13 cellular contexts compared by ENCODE assay signal in genomic region chr22:45211848-45212247, GRCh38. TPM values are rescaled to one million over a fixed set of nuclear protein-coding genes. Genes with fewer than 3 reads are reported as not detected.
DNase-seq lines count a peak whose midpoint lies in the region; ATAC-seq, FAIRE-seq and TF ChIP-seq lines count a peak whose summit lies in the region.
"Had no signal": no experiment of that assay in that cellular context is flagged by ENCODE, and none has a peak within 500 bp of the region (broad histone marks: within the 10 kb centered on the region; RNA-seq: fewer than 3 reads in every experiment).

No MANE protein-coding gene starts in this region.

- H3K27me3 Mint-ChIP-seq in astrocyte (ENCODE audit: low read depth, unreplicated experiment), result no peaks in the 10 kb centered on the region

- H3K4me2 ChIP-seq in astrocyte (ENCODE audit: low read length), result peak overlapping the region; percentile 83

- peaks cover 43% of the 10 kb centered on the region for H3K4me1 ChIP-seq in astrocyte (ENCODE audit: insufficient read depth, low read length)
- H3K4me1 ChIP-seq in left ventricle myocardium inferior, result peaks cover 26% of the 10 kb centered on the region
- H3K4me1 ChIP-seq in skeletal muscle tissue (ENCODE audit: control insufficient read depth in 3 of 3, insufficient read depth in 3 of 3, low read length in 3 of 3), result peaks cover 18 to 43% (median 28%) of the 10 kb centered on the region in 3 donors
- H3K4me1 ChIP-seq: parathyroid adenoma had no signal

- peak overlapping the region; percentile 78 for H3K27ac Mint-ChIP-seq in astrocyte (ENCODE audit: unreplicated experiment)

- ATAC-seq in HG03108 (IDR thresholded peaks at IDR 0.05; ENCODE audit: unreplicated experiment), result no peak
- no peak for ATAC-seq in HG03095 (IDR thresholded peaks at IDR 0.05; ENCODE audit: unreplicated experiment)
- no peak for ATAC-seq in GM18870 (IDR thresholded peaks at IDR 0.05; ENCODE audit: unreplicated experiment)

- peaks cover 4% of the 10 kb centered on the region for H3K36me3 Mint-ChIP-seq in astrocyte (ENCODE audit: low read depth, unreplicated experiment)

- H3K4me1 Mint-ChIP-seq in astrocyte (ENCODE audit: low read depth, unreplicated experiment), result peaks cover 42% of the 10 kb centered on the region

- H3K27me3 ChIP-seq in astrocyte (ENCODE audit: insufficient read depth, low read length) (no peaks in the 10 kb centered on the region), left ventricle myocardium inferior (ENCODE audit: low read depth) (peaks cover 9% of the 10 kb centered on the region), skeletal muscle tissue (ENCODE audit: control insufficient read depth in 3 of 3, insufficient read depth in 3 of 3, low read length in 3 of 3) (no peaks in the 10 kb centered on the region)

- H3K4me3 Mint-ChIP-seq in astrocyte (ENCODE audit: unreplicated experiment), result peak overlapping the region; percentile 75

- H3K9me3 Mint-ChIP-seq in astrocyte (ENCODE audit: unreplicated experiment), result no peaks in the 10 kb centered on the region

- peaks cover 14% of the 10 kb centered on the region for H3K79me2 ChIP-seq in astrocyte (ENCODE audit: insufficient read depth, low read length)
- H3K79me2 ChIP-seq: parathyroid adenoma had no signal

- H3K36me3 ChIP-seq in astrocyte (ENCODE audit: insufficient read depth, low read length) (no peaks in the 10 kb centered on the region), left ventricle myocardium inferior (no peaks in the 10 kb centered on the region), skeletal muscle tissue (ENCODE audit: control insufficient read depth in 3 of 3, insufficient read depth in 3 of 3, low read length in 3 of 3) (peaks cover 0 to 4% (median 3%) of the 10 kb centered on the region in 3 donors)

- no peak for TF ChIP-seq CTCF in astrocyte (IDR thresholded peaks at IDR 0.05; ENCODE audit: insufficient read depth, low read depth, low read length)
- no peak for TF ChIP-seq CTCF in left ventricle myocardium inferior (IDR thresholded peaks at IDR 0.05; ENCODE audit: borderline replicate concordance)

- intact Hi-C loops in left ventricle myocardium inferior (cut with micrococcal nuclease), result no loop called here

- H3K27ac ChIP-seq in astrocyte (ENCODE audit: low read depth, low read length), result peak overlapping the region; percentile 84
- H3K27ac ChIP-seq in left ventricle myocardium inferior (replicated peaks), result peak overlapping the region; percentile 45
- H3K27ac ChIP-seq in skeletal muscle tissue (ENCODE audit: low read depth, low read length), result peak overlapping the region; percentile 63
- H3K27ac ChIP-seq: parathyroid adenoma had no signal

- peak overlapping the region; percentile 51 for H2AFZ ChIP-seq in astrocyte (ENCODE audit: low read depth, low read length)
- H2AFZ ChIP-seq: parathyroid adenoma had no signal

- DNase-seq in GM04503 (ENCODE audit: low read depth), result peak; percentile 35
- DNase-seq in astrocyte (ENCODE audit: low read depth), result no peak
- no peak for DNase-seq in left ventricle myocardium inferior
- no peak for DNase-seq in NCI-H1694 treated with DMSO at 0.1 percent for 48 hours (lab: John Stamatoyannopoulos, UW)
- DNase-seq: activated CD8-positive, alpha-beta memory T cell treated with anti-CD3 and anti-CD28 coated beads for 24 hours; DMS 273 treated with DMSO at 0.1 percent for 48 hours; NCI-H2029 treated with DMSO at 0.1 percent for 48 hours had no signal

- H3K9ac ChIP-seq in astrocyte (ENCODE audit: low read length) (peak overlapping the region; percentile 80), skeletal muscle tissue (ENCODE audit: low read depth in 1 of 3, low read length in 3 of 3) (peak overlapping the region; percentile 43 to 78 (median 68))
- H3K9ac ChIP-seq: parathyroid adenoma had no signal

- no peaks in the 10 kb centered on the region for H3K9me3 ChIP-seq in astrocyte (ENCODE audit: insufficient read depth, low read depth, low read length)
- H3K9me3 ChIP-seq in left ventricle myocardium inferior (replicated peaks), result no peaks in the 10 kb centered on the region
- H3K9me3 ChIP-seq in skeletal muscle tissue (ENCODE audit: control insufficient read depth in 3 of 3, low read length in 3 of 3), result no peaks in the 10 kb centered on the region

- H3K4me3 ChIP-seq in astrocyte (ENCODE audit: insufficient read depth, low read depth, low read length), result peak overlapping the region; percentile 41
- peak overlapping the region; percentile 61 for H3K4me3 ChIP-seq in left ventricle myocardium inferior
- peak overlapping the region; percentile 65 to 82 (median 70) for H3K4me3 ChIP-seq in skeletal muscle tissue (ENCODE audit: low read length in 3 of 3)

- no peak for FAIRE-seq in astrocyte (lab: Jason Lieb, UNC)
- FAIRE-seq: GM18507 had no signal

- peaks cover 18% of the 10 kb centered on the region for H4K20me1 ChIP-seq in astrocyte (ENCODE audit: insufficient read depth, low read length)

RNA-seq across cellular contexts. Expression of gene KIAA0930, which starts 28.8 kb away (rescaled TPM):
- total RNA-seq in astrocyte (107 and 117 TPM in 2 replicates), left ventricle myocardium inferior (18.6 TPM), skeletal muscle tissue (6.8 TPM)

RNA-seq across cellular contexts. Expression of gene NUP50, which starts 48.1 kb away (rescaled TPM):
- 49.6 and 56.4 TPM in 2 replicates for total RNA-seq in astrocyte
- 12.9 TPM for total RNA-seq in left ventricle myocardium inferior
- 19.8 TPM for total RNA-seq in skeletal muscle tissue
